ENCODE assay signal across 8 cellular contexts in the genomic region with DNA sequence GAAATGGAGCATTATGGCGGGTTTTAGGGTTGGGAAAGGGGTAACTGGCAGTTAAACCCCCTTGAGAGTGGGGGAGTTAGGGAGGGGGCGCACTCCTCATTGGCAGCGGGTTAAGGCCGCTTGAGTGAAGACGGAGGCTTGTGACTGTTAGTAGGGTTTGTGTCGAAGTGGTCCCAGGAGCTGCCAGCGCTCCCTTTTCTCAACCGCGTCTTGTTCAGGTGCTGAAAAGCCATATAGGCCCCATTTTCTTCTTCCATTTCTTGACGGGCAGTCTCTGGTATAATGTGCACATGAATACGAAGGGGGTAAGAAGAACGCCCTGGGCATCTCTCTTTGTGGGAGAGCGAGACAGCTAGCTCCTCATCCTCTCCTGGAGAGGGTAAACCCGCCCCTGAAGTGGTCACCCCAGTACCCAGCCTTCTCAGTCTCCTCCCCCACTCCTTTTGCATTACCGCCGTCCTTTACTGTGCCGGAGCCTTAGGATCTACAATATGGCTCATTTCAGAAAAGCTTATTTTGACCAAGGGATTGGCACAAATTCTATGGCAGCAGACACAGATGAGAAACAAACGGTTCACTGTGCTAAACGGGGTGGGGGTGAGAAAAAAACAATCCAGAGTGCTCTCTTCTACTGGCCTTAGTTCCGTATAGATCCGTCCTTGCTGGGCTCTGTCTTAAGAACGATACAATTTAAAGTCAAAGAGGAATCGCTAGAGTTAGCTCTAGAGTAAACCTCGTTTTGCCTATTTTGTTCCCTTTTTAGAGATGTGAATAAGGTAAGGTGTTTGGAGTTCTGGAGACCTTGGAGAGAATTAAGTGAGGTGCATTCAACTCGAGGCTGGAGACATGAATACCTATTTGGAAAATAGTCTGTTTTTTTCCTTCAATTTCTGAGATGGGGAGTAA. TPM values are rescaled to one million over a fixed set of nuclear protein-coding genes. Genes with fewer than 3 reads are reported as not detected.
DNase-seq lines count a peak whose midpoint lies in the region; ATAC-seq and TF ChIP-seq lines count a peak whose summit lies in the region.

No MANE protein-coding gene starts in this region.

- H3K36me3 ChIP-seq in endodermal cell (ENCODE audit: control insufficient read depth, insufficient read depth, low read length): peaks cover 3% of the 10 kb centered on the region

- H3K27ac Mint-ChIP-seq in activated CD8-positive, alpha-beta T cell treated with anti-CD3 and anti-CD28 coated beads, Interleukin-2, amount 10 ng/mL, durations not matched to agents 7 days and 5 days: peak overlapping the region; percentile 99
- peak overlapping the region; percentile 100 for H3K27ac Mint-ChIP-seq in endodermal cell

- H3K4me1 Mint-ChIP-seq in activated CD8-positive, alpha-beta T cell treated with anti-CD3 and anti-CD28 coated beads, Interleukin-2, amount 10 ng/mL, durations not matched to agents 7 days and 5 days (ENCODE audit: low read depth): peaks cover 33% of the 10 kb centered on the region
- H3K4me1 Mint-ChIP-seq in endodermal cell: peaks cover 28% of the 10 kb centered on the region

- POLR2A ChIA-PET in activated CD8-positive, alpha-beta T cell treated with anti-CD3 and anti-CD28 coated beads, Interleukin-2, amount 10 ng/mL, durations not matched to agents 7 days and 5 days (lab: Charles Lee): interaction anchor here (0.6 to 13.8 kb wide), 19 partner anchors 10 to 1864 kb away, joined by 3 to 373 read pairs (median 4); a partner anchor contains a TSS

- H3K27me3 Mint-ChIP-seq in activated CD8-positive, alpha-beta T cell treated with anti-CD3 and anti-CD28 coated beads, Interleukin-2, amount 10 ng/mL, durations not matched to agents 7 days and 5 days (ENCODE audit: low read depth): peaks cover 2% of the 10 kb centered on the region
- peaks cover 2% of the 10 kb centered on the region for H3K27me3 Mint-ChIP-seq in endodermal cell (ENCODE audit: insufficient read depth)

- WGBS in endodermal cell (ENCODE audit: insufficient coverage in 1 of 2, insufficient read length in 1 of 2), 2 experiments: 0 to 1% methylated on average over 15 to 25 of the region's 25 CpGs

- ATAC-seq in activated CD4-positive, CD25-positive, alpha-beta regulatory T cell treated with anti-CD3 and anti-CD28 coated beads, Interleukin-2, amount 50 U/mL, for 24 hours: no peak
- peak; percentile 9 for ATAC-seq in activated CD8-positive, alpha-beta T cell treated with anti-CD3 and anti-CD28 coated beads, Interleukin-2, amount 10 ng/mL, durations not matched to agents 7 days and 5 days
- ATAC-seq in HG02763 (IDR thresholded peaks at IDR 0.05; ENCODE audit: unreplicated experiment): no peak

- H3K27me3 ChIP-seq in endodermal cell (ENCODE audit: control insufficient read depth, insufficient read depth, low read length, poor library complexity, severe bottlenecking): no peaks in the 10 kb centered on the region

- no peaks in the 10 kb centered on the region for H3K9me3 ChIP-seq in endodermal cell (ENCODE audit: control insufficient read depth, low read length)

- H3K4me3 Mint-ChIP-seq in activated CD8-positive, alpha-beta T cell treated with anti-CD3 and anti-CD28 coated beads, Interleukin-2, amount 10 ng/mL, durations not matched to agents 7 days and 5 days: peak overlapping the region; percentile 99
- H3K4me3 Mint-ChIP-seq in endodermal cell: peak overlapping the region; percentile 100

- TF ChIP-seq CTCF in endodermal cell (conservative IDR thresholded peaks at IDR 0.05): no peak

- H3K4me1 ChIP-seq in endodermal cell (ENCODE audit: control insufficient read depth, insufficient read depth, low read length): no peaks in the 10 kb centered on the region

- peak overlapping the region; percentile 100 for H3K27ac ChIP-seq in endodermal cell (ENCODE audit: low read depth, low read length)

- peak overlapping the region; percentile 99 for H3K4me3 ChIP-seq in endodermal cell (ENCODE audit: low read length)

- peaks cover 73% of the 10 kb centered on the region for H3K36me3 Mint-ChIP-seq in activated CD8-positive, alpha-beta T cell treated with anti-CD3 and anti-CD28 coated beads, Interleukin-2, amount 10 ng/mL, durations not matched to agents 7 days and 5 days (ENCODE audit: low read depth)
- H3K36me3 Mint-ChIP-seq in endodermal cell (ENCODE audit: low read depth): peaks cover 15% of the 10 kb centered on the region

- peak overlapping the region; percentile 100 for H3K9ac ChIP-seq in endodermal cell (ENCODE audit: extremely low read depth, low read length, poor library complexity, severe bottlenecking)

- DNase-seq in activated CD4-positive, CD25-positive, alpha-beta regulatory T cell treated with anti-CD3 and anti-CD28 coated beads, Interleukin-2, amount 50 U/mL, for 72 hours: peak; percentile 63
- DNase-seq in NCI-H2171 treated with DMSO at 0.1 percent for 48 hours (lab: John Stamatoyannopoulos, UW) (peak; percentile 72), endodermal cell (peak; percentile 74), midbrain (lab: John Stamatoyannopoulos, UW) (peak; percentile 77)
- DNase-seq in activated CD8-positive, alpha-beta T cell treated with anti-CD3 and anti-CD28 coated beads, Interleukin-2, amount 10 ng/mL, durations not matched to agents 7 days and 5 days: peak; percentile 73
- peak; percentile 28 to 31 for DNase-seq in stimulated activated CD8-positive, alpha-beta memory T cell treated with anti-CD3 and anti-CD28 coated beads, Interleukin-7, amount 100 ng/mL, for 4 hours (ENCODE audit: low read depth in 2 of 2)

- CTCF ChIA-PET in activated CD8-positive, alpha-beta T cell treated with anti-CD3 and anti-CD28 coated beads, Interleukin-2, amount 10 ng/mL, durations not matched to agents 7 days and 5 days (lab: Charles Lee): interaction anchor here (0.8 to 5.8 kb wide), 7 partner anchors 8 to 71 kb away, joined by 3 to 82 read pairs (median 4); no protein-coding TSS in a partner anchor

- H3K9me3 Mint-ChIP-seq in activated CD8-positive, alpha-beta T cell treated with anti-CD3 and anti-CD28 coated beads, Interleukin-2, amount 10 ng/mL, durations not matched to agents 7 days and 5 days (ENCODE audit: insufficient read depth): no peaks in the 10 kb centered on the region
- no peaks in the 10 kb centered on the region for H3K9me3 Mint-ChIP-seq in endodermal cell

RNA-seq across cellular contexts. Expression of a gene that starts 1.0 kb away (rescaled TPM):
- total RNA-seq in activated CD8-positive, alpha-beta T cell treated with anti-CD3 and anti-CD28 coated beads, Interleukin-2, amount 10 ng/mL, durations not matched to agents 7 days and 5 days: 100 to 1,000 TPM in 1 of 2 experiments, 10 to 100 TPM in 1; 95.1 to 105 TPM
- total RNA-seq in endodermal cell: 10 to 100 TPM; 65.7 to 70.4 TPM
- polyA plus RNA-seq in endodermal cell (2013, experiment 1 of 2): 73.3 TPM
- polyA plus RNA-seq in endodermal cell (2013, experiment 2 of 2): 71.3 TPM
